8 cellular contexts compared by ENCODE assay signal in genomic region chr1:31715097-31715872, GRCh38. TPM values are rescaled to one million over a fixed set of nuclear protein-coding genes. Genes with fewer than 3 reads are reported as not detected.
A peak's percentile ranks its signal among the peaks of the same experiment; 100 is the strongest.
DNase-seq lines count a peak whose midpoint lies in the region; FAIRE-seq and TF ChIP-seq lines count a peak whose summit lies in the region.

No MANE protein-coding gene starts in this region.

- TF ChIP-seq EP300 in Ishikawa (IDR thresholded peaks at IDR 0.05; ENCODE audit: borderline replicate concordance) = no peak

- peaks cover 76% of the 10 kb centered on the region for H3K27me3 Mint-ChIP-seq in dendritic cell treated with granulocyte-macrophage colony-stimulating factor and Interleukin-4, amounts not matched to agents 40 ng/mL and 50 ng/mL, for 4 days
- H3K27me3 Mint-ChIP-seq in activated T-helper 2 cell treated with anti-CD3 and anti-CD28 coated beads, Interferon-gamma antibody, Interleukin-2, Interleukin-4, amounts not matched to agents 10 μg/mL and 5 μg/mL and 100 μg/mL, durations not matched to agents 14 hours and 24 hours and 36 hours (ENCODE audit: low read depth) = peaks cover 53% of the 10 kb centered on the region

- peaks cover 18% of the 10 kb centered on the region for H3K4me1 Mint-ChIP-seq in dendritic cell treated with granulocyte-macrophage colony-stimulating factor and Interleukin-4, amounts not matched to agents 40 ng/mL and 50 ng/mL, for 4 days (ENCODE audit: low read depth)
- H3K4me1 Mint-ChIP-seq in activated T-helper 2 cell treated with anti-CD3 and anti-CD28 coated beads, Interferon-gamma antibody, Interleukin-2, Interleukin-4, amounts not matched to agents 10 μg/mL and 5 μg/mL and 100 μg/mL, durations not matched to agents 14 hours and 24 hours and 36 hours (ENCODE audit: low read depth) = peaks cover 5% of the 10 kb centered on the region

- TF ChIP-seq CTCF in GM10248 (IDR thresholded peaks at IDR 0.05; ENCODE audit: control extremely low read depth, extremely low read depth, low read depth, missing control alignments) = peak; percentile 57

- H3K36me3 Mint-ChIP-seq in dendritic cell treated with granulocyte-macrophage colony-stimulating factor and Interleukin-4, amounts not matched to agents 40 ng/mL and 50 ng/mL, for 4 days (ENCODE audit: low read depth) = no peaks in the 10 kb centered on the region
- no peaks in the 10 kb centered on the region for H3K36me3 Mint-ChIP-seq in activated T-helper 2 cell treated with anti-CD3 and anti-CD28 coated beads, Interferon-gamma antibody, Interleukin-2, Interleukin-4, amounts not matched to agents 10 μg/mL and 5 μg/mL and 100 μg/mL, durations not matched to agents 14 hours and 24 hours and 36 hours (ENCODE audit: low read depth)

- CTCF ChIA-PET in GM10248 (lab: Yijun Ruan, JAX) = interaction anchor here (0.7 to 7.4 kb wide), 21 partner anchors 11 to 289 kb away, joined by 3 to 61 read pairs (median 4); partner anchors contain the start of genes COL16A1 and PEF1

- no peaks in the 10 kb centered on the region for H3K27me3 ChIP-seq in layer of hippocampus (ENCODE audit: control insufficient read depth, insufficient read depth, low read length)

- H3K27ac Mint-ChIP-seq in dendritic cell treated with granulocyte-macrophage colony-stimulating factor and Interleukin-4, amounts not matched to agents 40 ng/mL and 50 ng/mL, for 4 days = no peak overlapping the region
- no peak overlapping the region for H3K27ac Mint-ChIP-seq in activated T-helper 2 cell treated with anti-CD3 and anti-CD28 coated beads, Interferon-gamma antibody, Interleukin-2, Interleukin-4, amounts not matched to agents 10 μg/mL and 5 μg/mL and 100 μg/mL, durations not matched to agents 14 hours and 24 hours and 36 hours

- no peak for FAIRE-seq in RCC 7860 (lab: Jason Lieb, UNC)

- H3K4me3 Mint-ChIP-seq in dendritic cell treated with granulocyte-macrophage colony-stimulating factor and Interleukin-4, amounts not matched to agents 40 ng/mL and 50 ng/mL, for 4 days = peak overlapping the region; percentile 64
- no peak overlapping the region for H3K4me3 Mint-ChIP-seq in activated T-helper 2 cell treated with anti-CD3 and anti-CD28 coated beads, Interferon-gamma antibody, Interleukin-2, Interleukin-4, amounts not matched to agents 10 μg/mL and 5 μg/mL and 100 μg/mL, durations not matched to agents 14 hours and 24 hours and 36 hours (ENCODE audit: low read depth)

- intact Hi-C loops in dendritic cell treated with granulocyte-macrophage colony-stimulating factor and Interleukin-4, amounts not matched to agents 40 ng/mL and 50 ng/mL, for 4 days (cut with micrococcal nuclease) = no loop called here
- intact Hi-C loops in activated T-helper 2 cell treated with anti-CD3 and anti-CD28 coated beads, Interferon-gamma antibody, Interleukin-2, Interleukin-4, amounts not matched to agents 10 μg/mL and 5 μg/mL and 100 μg/mL, durations not matched to agents 14 hours and 24 hours and 36 hours (cut with micrococcal nuclease) = no loop called here

- H3K9me3 Mint-ChIP-seq in dendritic cell treated with granulocyte-macrophage colony-stimulating factor and Interleukin-4, amounts not matched to agents 40 ng/mL and 50 ng/mL, for 4 days = no peaks in the 10 kb centered on the region
- H3K9me3 Mint-ChIP-seq in activated T-helper 2 cell treated with anti-CD3 and anti-CD28 coated beads, Interferon-gamma antibody, Interleukin-2, Interleukin-4, amounts not matched to agents 10 μg/mL and 5 μg/mL and 100 μg/mL, durations not matched to agents 14 hours and 24 hours and 36 hours = no peaks in the 10 kb centered on the region

- TF ChIP-seq RAD21 in Ishikawa (IDR thresholded peaks at IDR 0.05; ENCODE audit: low read depth) = peak; percentile 59; the same call in 1 of the 2 replicates

- POLR2A ChIA-PET in GM10248 (lab: Yijun Ruan, JAX) = no interaction called here

- H3K27ac ChIP-seq in layer of hippocampus (ENCODE audit: low read depth, low read length) = peak overlapping the region; percentile 86

- DNase-seq in GM10248 (ENCODE audit: extremely low spot score) = peak; percentile 74
- DNase-seq in T-helper 9 cell = peak; percentile 10
- DNase-seq in stimulated activated CD4-positive, alpha-beta T cell treated with anti-CD3 and anti-CD28 coated beads, Interleukin-12 subunit alpha, Interleukin-12 subunit beta, amount 100 ng/mL, for 4 hours = peak; percentile 32
- no peak for DNase-seq in activated T-helper 2 cell treated with anti-CD3 and anti-CD28 coated beads, Interferon-gamma antibody, Interleukin-2, Interleukin-4, amounts not matched to agents 10 μg/mL and 5 μg/mL and 100 μg/mL, durations not matched to agents 14 hours and 24 hours and 36 hours (ENCODE audit: low spot score)
- DNase-seq in RCC 7860 (ENCODE audit: low spot score) = no peak

TF ChIP-seq in Ishikawa, 13 proteins besides CTCF, POLR2A, EP300 and RAD21:
- no peak for TF ChIP-seq MAX (IDR thresholded peaks at IDR 0.05)
- TF ChIP-seq REST (IDR thresholded peaks at IDR 0.05; ENCODE audit: low read depth) = no peak
- no peak for TF ChIP-seq TEAD4 (IDR thresholded peaks at IDR 0.05)
- no peak for TF ChIP-seq CEBPB (IDR thresholded peaks at IDR 0.05)
- TF ChIP-seq EGR1 (IDR thresholded peaks at IDR 0.05) = no peak
- TF ChIP-seq YY1 (IDR thresholded peaks at IDR 0.05; ENCODE audit: low read depth) = no peak
- no peak for TF ChIP-seq FOXM1 (IDR thresholded peaks at IDR 0.05; ENCODE audit: borderline replicate concordance, low read depth)
- TF ChIP-seq ZBTB7A (IDR thresholded peaks at IDR 0.05; ENCODE audit: low read depth) = no peak; the same call in 1 of the 2 replicates
- no peak for TF ChIP-seq CREB1 (IDR thresholded peaks at IDR 0.05; ENCODE audit: low read depth)
- no peak for TF ChIP-seq TAF1 (IDR thresholded peaks at IDR 0.05; ENCODE audit: low read depth)
- no peak for TF ChIP-seq USF1 (IDR thresholded peaks at IDR 0.05)
- TF ChIP-seq TCF12 (IDR thresholded peaks at IDR 0.05; ENCODE audit: low read depth) = no peak; the same call in 1 of the 2 replicates
- no peak for TF ChIP-seq NFIC (IDR thresholded peaks at IDR 0.05)
TF ChIP-seq in Ishikawa: peak in this region for 0.

RNA-seq across cellular contexts. Expression of gene COL16A1, which starts 11.5 kb away (rescaled TPM):
- total RNA-seq in activated T-helper 2 cell treated with anti-CD3 and anti-CD28 coated beads, Interferon-gamma antibody, Interleukin-2, Interleukin-4, amounts not matched to agents 10 μg/mL and 5 μg/mL and 100 μg/mL, durations not matched to agents 14 hours and 24 hours and 36 hours = not detected in 2 replicates

RNA-seq across cellular contexts. Expression of gene ADGRB2, which starts 48.9 kb away (rescaled TPM):
- 5.4 and 6.0 TPM in 2 replicates for total RNA-seq in activated T-helper 2 cell treated with anti-CD3 and anti-CD28 coated beads, Interferon-gamma antibody, Interleukin-2, Interleukin-4, amounts not matched to agents 10 μg/mL and 5 μg/mL and 100 μg/mL, durations not matched to agents 14 hours and 24 hours and 36 hours

Comparison
In these comparisons a context has a peak if more than half of its experiments do, and no peak if none do; other contexts are left out.
1. DNase-seq: peak in GM10248 (single experiment), T-helper 9 cell (single experiment) and stimulated activated CD4-positive, alpha-beta T cell treated with anti-CD3 and anti-CD28 coated beads, Interleukin-12 subunit alpha, Interleukin-12 subunit beta, amount 100 ng/mL, for 4 hours (single experiment); none in activated T-helper 2 cell treated with anti-CD3 and anti-CD28 coated beads, Interferon-gamma antibody, Interleukin-2, Interleukin-4, amounts not matched to agents 10 μg/mL and 5 μg/mL and 100 μg/mL, durations not matched to agents 14 hours and 24 hours and 36 hours (single experiment) and RCC 7860 (single experiment).